ENCODE assay signal across 19 cellular contexts in genomic region chr13:112626124-112626523, GRCh38.
"Had no signal": no experiment of that assay in that cellular context is flagged by ENCODE, and none has a peak within 500 bp of the region (broad histone marks: within the 10 kb centered on the region; RNA-seq: fewer than 3 reads in every experiment).

No MANE protein-coding gene starts in this region.

- H3K4me1 Mint-ChIP-seq: activated naive CD4-positive, alpha-beta T cell treated with anti-CD3 and anti-CD28 coated beads, Interleukin-2, amount 50 U/mL, for 24 hours had no signal

- H3K36me3 Mint-ChIP-seq: activated naive CD4-positive, alpha-beta T cell treated with anti-CD3 and anti-CD28 coated beads, Interleukin-2, amount 50 U/mL, for 24 hours had no signal

- H3K27ac Mint-ChIP-seq: activated CD8-positive, alpha-beta T cell treated with anti-CD3 and anti-CD28 coated beads for 36 hours; activated naive CD4-positive, alpha-beta T cell treated with anti-CD3 and anti-CD28 coated beads, Interleukin-2, amount 50 U/mL, for 24 hours; T-helper 1 cell treated with Interleukin-12 subunit alpha and Interleukin-12 subunit beta and Interleukin-4 antibody, amounts not matched to agents 30 μg/mL and 1 μg/mL, for 36 hours had no signal

- H3K27me3 ChIP-seq: breast epithelium, Peyer's patch had no signal

- H3K27ac ChIP-seq: breast epithelium, Peyer's patch had no signal

- H3K36me3 ChIP-seq: breast epithelium, Peyer's patch had no signal

- ATAC-seq: activated CD4-positive, CD25-positive, alpha-beta regulatory T cell treated with anti-CD3 and anti-CD28 coated beads, Interleukin-2, amount 50 U/mL, for 24 hours; activated CD8-positive, alpha-beta T cell treated with anti-CD3 and anti-CD28 coated beads for 36 hours had no signal

- DNase-seq: activated CD4-positive, alpha-beta T cell treated with anti-CD3 and anti-CD28 coated beads for 4 hours; activated CD8-positive, alpha-beta memory T cell treated with anti-CD3 and anti-CD28 coated beads, Interleukin-2, amount 50 U/mL, for 4 hours; activated CD8-positive, alpha-beta T cell treated with anti-CD3 and anti-CD28 coated beads for 36 hours; aorta; central memory CD4-positive, alpha-beta T cell; Kasumi-1; KBM-7; NCI-H1048; NCI-H2029; NCI-H2107; NCI-H510A treated with DMSO at 0.1 percent for 48 hours; NCI-H69; NK-92 treated with Interleukin-12 subunit alpha and Interleukin-12 subunit beta, amount 100 ng/mL, for 24 hours; Peyer's patch; SHP77 had no signal

- H3K9me3 Mint-ChIP-seq: activated CD8-positive, alpha-beta T cell treated with anti-CD3 and anti-CD28 coated beads for 36 hours; activated naive CD4-positive, alpha-beta T cell treated with anti-CD3 and anti-CD28 coated beads, Interleukin-2, amount 50 U/mL, for 24 hours; T-helper 1 cell treated with Interleukin-12 subunit alpha and Interleukin-12 subunit beta and Interleukin-4 antibody, amounts not matched to agents 30 μg/mL and 1 μg/mL, for 36 hours had no signal

- H3K9me3 ChIP-seq: breast epithelium, Peyer's patch had no signal

- H3K4me1 ChIP-seq: breast epithelium, Peyer's patch had no signal

- H3K4me3 Mint-ChIP-seq: activated CD8-positive, alpha-beta T cell treated with anti-CD3 and anti-CD28 coated beads for 36 hours; activated naive CD4-positive, alpha-beta T cell treated with anti-CD3 and anti-CD28 coated beads, Interleukin-2, amount 50 U/mL, for 24 hours; T-helper 1 cell treated with Interleukin-12 subunit alpha and Interleukin-12 subunit beta and Interleukin-4 antibody, amounts not matched to agents 30 μg/mL and 1 μg/mL, for 36 hours had no signal

- H3K4me3 ChIP-seq: breast epithelium, Peyer's patch had no signal
